ENCODE assay signal across 18 cellular contexts in the genomic region with DNA sequence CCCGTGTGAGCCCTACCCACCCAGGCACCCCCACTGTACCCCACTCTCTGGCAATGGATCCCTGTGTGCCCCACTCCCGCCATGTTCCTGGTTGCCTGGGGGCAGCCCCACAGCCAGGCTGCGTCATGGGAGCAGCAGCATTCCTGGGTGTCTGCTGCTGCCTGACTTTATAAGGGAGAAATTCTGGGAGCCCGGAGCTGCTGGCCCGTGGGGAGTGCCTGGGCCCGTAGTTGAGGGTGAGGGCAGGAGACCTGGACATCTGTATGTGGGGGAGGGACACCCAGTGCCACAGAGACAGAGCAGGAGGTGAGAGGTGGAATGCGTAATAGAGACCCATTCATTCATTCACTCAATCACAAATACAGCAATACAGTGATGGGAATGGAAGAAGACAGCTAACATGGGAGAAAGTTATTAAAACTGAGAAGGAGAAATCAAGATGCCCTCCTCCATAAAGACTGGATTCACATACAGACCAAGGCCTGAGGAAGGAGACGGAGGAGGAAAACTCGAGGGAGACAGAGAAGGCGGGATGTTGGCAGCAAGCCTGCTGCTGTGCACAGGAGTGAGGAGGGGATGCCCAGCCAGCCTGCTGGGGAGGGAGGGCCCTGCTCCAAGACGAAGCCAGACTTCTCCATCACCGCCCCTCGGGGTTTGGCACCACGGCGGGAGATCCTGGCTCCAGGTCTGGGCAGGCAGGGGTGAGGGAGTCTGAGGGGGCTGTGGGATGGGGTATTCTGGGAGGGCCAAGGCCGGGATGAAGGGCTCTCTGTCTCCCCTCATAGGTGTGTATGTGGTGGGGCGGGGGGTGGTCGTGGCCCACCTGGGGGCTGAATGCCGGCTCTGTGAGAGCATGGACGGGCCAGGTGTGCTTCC. TPM values are rescaled to one million over a fixed set of nuclear protein-coding genes. Genes with fewer than 3 reads are reported as not detected.
DNase-seq lines count a peak whose midpoint lies in the region; ATAC-seq and TF ChIP-seq lines count a peak whose summit lies in the region.
"Had no signal": no experiment of that assay in that cellular context is flagged by ENCODE, and none has a peak within 500 bp of the region (broad histone marks: within the 10 kb centered on the region; RNA-seq: fewer than 3 reads in every experiment).

No MANE protein-coding gene starts in this region.

- H3K27me3 ChIP-seq in BLaER1 (no peaks in the 10 kb centered on the region), fibroblast of lung (ENCODE audit: control insufficient read depth, insufficient read depth, low read length) (no peaks in the 10 kb centered on the region), trophoblast cell (ENCODE audit: insufficient read depth, low read length) (no peaks in the 10 kb centered on the region)

- no CpG with 5 or more reads among the region's 20 CpGs for WGBS in trophoblast cell (ENCODE audit: extremely low coverage, insufficient coverage, insufficient read length)

- H3K4me3 ChIP-seq in BLaER1: no peak overlapping the region
- H3K4me3 ChIP-seq in fibroblast of lung (replicated peaks in 1 of 4; ENCODE audit: control extremely low read depth in 1 of 4, insufficient read depth in 1 of 4, low read depth in 3 of 4, low read length in 4 of 4): no peak overlapping the region
- no peak overlapping the region for H3K4me3 ChIP-seq in trophoblast cell (ENCODE audit: low read depth, low read length)
- no peak overlapping the region for H3K4me3 ChIP-seq in OCI-LY7 (ENCODE audit: low read depth, low read length, poor library complexity, severe bottlenecking)

- H3K4me2 ChIP-seq in BLaER1 (peak overlapping the region; percentile 94), fibroblast of lung (ENCODE audit: extremely low read depth, insufficient read depth, low read length) (no peak overlapping the region), trophoblast cell (ENCODE audit: low read length) (no peak overlapping the region), OCI-LY7 (ENCODE audit: low read length) (no peak overlapping the region)

- no peak overlapping the region for H4K12ac ChIP-seq in trophoblast cell (ENCODE audit: low read depth, low read length)

- no peaks in the 10 kb centered on the region for H3K9me3 ChIP-seq in BLaER1
- H3K9me3 ChIP-seq in fibroblast of lung (ENCODE audit: control insufficient read depth, insufficient read depth, low read depth, low read length): no peaks in the 10 kb centered on the region
- no peaks in the 10 kb centered on the region for H3K9me3 ChIP-seq in trophoblast cell (ENCODE audit: insufficient read depth, low read depth, low read length)
- H3K9me3 ChIP-seq in OCI-LY7 (ENCODE audit: low read length): no peaks in the 10 kb centered on the region

- H2BK5ac ChIP-seq in trophoblast cell (ENCODE audit: low read depth, low read length, poor library complexity): no peak overlapping the region

- DNase-seq in NCI-H69 (lab: John Stamatoyannopoulos, UW): peak; percentile 15
- peak in 1 of 2 donors; percentile 32 for DNase-seq in fibroblast of lung (ENCODE audit: low read depth in 2 of 2)
- no peak for DNase-seq in trophoblast cell
- DNase-seq in OCI-LY7 (ENCODE audit: low spot score): no peak
- DNase-seq in cerebellar cortex (ENCODE audit: low spot score): no peak
- DNase-seq: activated CD4-positive, alpha-beta memory T cell treated with anti-CD3 and anti-CD28 coated beads for 36 hours; amniotic stem cell; effector CD4-positive, alpha-beta T cell; foreskin melanocyte; NCI-H1417; NCI-H446 treated with DMSO at 0.1 percent for 48 hours; PC-3; stimulated activated CD4-positive, alpha-beta T cell treated with anti-CD3 and anti-CD28 coated beads, Interleukin-4, amount 100 ng/mL, for 1 hour had no signal

- intact Hi-C loops in OCI-LY7 (cut with micrococcal nuclease; ENCODE audit: unreplicated experiment): no loop called here

- peak overlapping the region; percentile 30 for H2BK120ac ChIP-seq in trophoblast cell (ENCODE audit: insufficient read depth, low read length, poor library complexity)

- no peaks in the 10 kb centered on the region for H3K36me3 ChIP-seq in BLaER1
- no peaks in the 10 kb centered on the region for H3K36me3 ChIP-seq in fibroblast of lung (ENCODE audit: control insufficient read depth, insufficient read depth, low read length)
- H3K36me3 ChIP-seq in trophoblast cell (ENCODE audit: control insufficient read depth in 1 of 2, insufficient read depth in 2 of 2, low read length in 2 of 2): no peaks in the 10 kb centered on the region
- H3K36me3 ChIP-seq in OCI-LY7 (ENCODE audit: insufficient read depth, low read length): no peaks in the 10 kb centered on the region

- H3K4ac ChIP-seq in trophoblast cell (ENCODE audit: low read depth, low read length): no peak overlapping the region

- H4K20me1 ChIP-seq in BLaER1 (no peaks in the 10 kb centered on the region), fibroblast of lung (ENCODE audit: control insufficient read depth, extremely low read depth, insufficient read depth, low read length) (no peaks in the 10 kb centered on the region), OCI-LY7 (ENCODE audit: insufficient read depth, low read length) (no peaks in the 10 kb centered on the region)

- H2BK12ac ChIP-seq in trophoblast cell (ENCODE audit: low read length): no peak overlapping the region

- H3K9ac ChIP-seq in BLaER1 (peak overlapping the region; percentile 34; the same call in 1 of the 2 replicates), fibroblast of lung (ENCODE audit: insufficient read depth, low read length) (no peak overlapping the region), trophoblast cell (ENCODE audit: low read length) (no peak overlapping the region)

- H3K79me2 ChIP-seq in fibroblast of lung (ENCODE audit: control insufficient read depth, insufficient read depth, low read length) (peaks cover 6% of the 10 kb centered on the region), trophoblast cell (ENCODE audit: control insufficient read depth, insufficient read depth, low read length, poor library complexity) (peaks cover 3% of the 10 kb centered on the region), OCI-LY7 (ENCODE audit: insufficient read depth, low read depth, low read length) (no peaks in the 10 kb centered on the region)

- CTCF ChIA-PET in OCI-LY7 (lab: Charles Lee; ENCODE audit: unreplicated experiment): no interaction called here

- H3K14ac ChIP-seq in trophoblast cell (ENCODE audit: low read length): no peak overlapping the region

- H4K8ac ChIP-seq in trophoblast cell (ENCODE audit: low read depth, low read length): no peak overlapping the region

- TF ChIP-seq CTCF in fibroblast of lung (conservative IDR thresholded peaks at IDR 0.05 in 1 of 2, IDR thresholded peaks at IDR 0.05 in 1 of 2; ENCODE audit: low read depth in 1 of 2, low read length in 2 of 2) (no peak), OCI-LY7 (conservative IDR thresholded peaks at IDR 0.05; ENCODE audit: low read length) (no peak)

- no peaks in the 10 kb centered on the region for H3K9me2 ChIP-seq in OCI-LY7 (ENCODE audit: insufficient read depth, low read length)

- POLR2A ChIA-PET in OCI-LY7 (lab: Charles Lee): no interaction called here

- BruUV-seq in OCI-LY7 (replicated peaks; lab: Mats Ljungman, UMichigan): no TSS peak

- H3K79me1 ChIP-seq in trophoblast cell (ENCODE audit: low read length): peaks cover 16% of the 10 kb centered on the region

- 0 out of 2 replicates have a peak overlapping the region, but pooled peaks have one; percentile 84 for H3K27ac ChIP-seq in BLaER1
- H3K27ac ChIP-seq in fibroblast of lung (ENCODE audit: insufficient read depth, low read length): peak overlapping the region; percentile 26
- no peak overlapping the region for H3K27ac ChIP-seq in trophoblast cell (ENCODE audit: low read depth, low read length)
- no peak overlapping the region for H3K27ac ChIP-seq in OCI-LY7 (ENCODE audit: low read depth, low read length, poor library complexity, severe bottlenecking)

- H3K18ac ChIP-seq in trophoblast cell (ENCODE audit: low read length): peak overlapping the region; percentile 32

- H3K23ac ChIP-seq in trophoblast cell (ENCODE audit: low read length): no peak overlapping the region

- peaks cover 95% of the 10 kb centered on the region for H3K4me1 ChIP-seq in BLaER1
- peaks cover 66% of the 10 kb centered on the region for H3K4me1 ChIP-seq in fibroblast of lung (ENCODE audit: control insufficient read depth, extremely low read depth, insufficient read depth, low read length)
- peaks cover 26 to 33% of the 10 kb centered on the region in 2 experiments for H3K4me1 ChIP-seq in trophoblast cell (ENCODE audit: control insufficient read depth in 1 of 2, insufficient read depth in 2 of 2, low read length in 2 of 2)
- H3K4me1 ChIP-seq in OCI-LY7 (ENCODE audit: insufficient read depth, low read length, poor library complexity, severe bottlenecking): peaks cover 27% of the 10 kb centered on the region

- H2AFZ ChIP-seq in fibroblast of lung (ENCODE audit: low read length): no peak overlapping the region
- no peak overlapping the region for H2AFZ ChIP-seq in trophoblast cell (ENCODE audit: insufficient read depth, low read length, poor library complexity)
- H2AFZ ChIP-seq in OCI-LY7 (ENCODE audit: low read length): no peak overlapping the region

- ATAC-seq in HG03045 (IDR thresholded peaks at IDR 0.05; ENCODE audit: unreplicated experiment) (no peak), HG03025 (IDR thresholded peaks at IDR 0.05; ENCODE audit: low FRiP score, unreplicated experiment) (no peak)
- ATAC-seq: PC-3, SK-N-SH treated with all-trans-retinoic acid at 6 μM for 48 hours had no signal

- H4K91ac ChIP-seq in trophoblast cell (ENCODE audit: low read depth, low read length): peak overlapping the region; percentile 63

- peak overlapping the region; percentile 37 for H2AK5ac ChIP-seq in trophoblast cell (ENCODE audit: low read length)

RNA-seq across cellular contexts. Expression of a gene that starts 14.9 kb away (rescaled TPM):
- total RNA-seq in fibroblast of lung (26.5 and 109 TPM in 2 replicates), OCI-LY7 (2022) (not detected in 2 replicates)
- 14.5 and 23.1 TPM in 2 replicates for polyA plus RNA-seq in fibroblast of lung
- 47.8 and 91.2 TPM in 2 replicates for polyA plus RNA-seq in fibroblast of lung (2012)
- polyA minus RNA-seq in fibroblast of lung (ENCODE audit: low replicate concordance): 130 and 217 TPM in 2 replicates
- polyA plus RNA-seq in trophoblast cell (2013): 1.1 and 1.3 TPM in 2 replicates
- not detected in 2 replicates for total RNA-seq in OCI-LY7 (2014; rRNA removed; shearing (Covaris generic))
- total RNA-seq: activated CD4-positive, alpha-beta memory T cell treated with anti-CD3 and anti-CD28 coated beads for 36 hours; activated T-helper 1 cell treated with anti-CD3 and anti-CD28 coated beads, Interleukin-12 subunit alpha, Interleukin-12 subunit beta, Interleukin-2, Interleukin-4 antibody, amounts not matched to agents 30 ng/mL and 10 ng/mL and 1 ng/mL, durations not matched to agents 14 hours and 24 hours and 36 hours had no signal

RNA-seq across cellular contexts. Expression of a gene that starts 50.0 kb away (rescaled TPM):
- total RNA-seq in fibroblast of lung (19.5 and 24.6 TPM in 2 replicates), OCI-LY7 (2022) (0.31 and 0.38 TPM in 2 replicates)
- 16.1 and 17.5 TPM in 2 replicates for polyA plus RNA-seq in fibroblast of lung
- polyA plus RNA-seq in fibroblast of lung (2012): 20.9 and 26.8 TPM in 2 replicates
- 58.1 and 71.4 TPM in 2 replicates for polyA minus RNA-seq in fibroblast of lung (ENCODE audit: low replicate concordance)
- polyA plus RNA-seq in trophoblast cell (2013): 11.9 and 12.6 TPM in 2 replicates
- 0.05 and 0.09 TPM in 2 replicates for total RNA-seq in OCI-LY7 (2014; rRNA removed; shearing (Covaris generic))

RNA-seq across cellular contexts. Expression of a gene that starts 57.7 kb away (rescaled TPM):
- 45.1 and 58.6 TPM in 2 replicates for total RNA-seq in fibroblast of lung
- 34.0 and 48.4 TPM in 2 replicates for polyA plus RNA-seq in fibroblast of lung
- 38.6 and 64.8 TPM in 2 replicates for polyA plus RNA-seq in fibroblast of lung (2012)
- polyA minus RNA-seq in fibroblast of lung (ENCODE audit: low replicate concordance): 8.4 and 8.6 TPM in 2 replicates
- 41.5 and 44.6 TPM in 2 replicates for polyA plus RNA-seq in trophoblast cell (2013)
- 135 and 174 TPM in 2 replicates for total RNA-seq in OCI-LY7 (2014; rRNA removed; shearing (Covaris generic))
- total RNA-seq in OCI-LY7 (2022): 91.2 and 101 TPM in 2 replicates

Comparison
In these comparisons a context has a peak if more than half of its experiments do, and no peak if none do; other contexts are left out.
1. H3K27ac ChIP-seq: peak in BLaER1 (single experiment) and fibroblast of lung (single experiment); none in trophoblast cell (single experiment) and OCI-LY7 (single experiment).
2. RNA of a gene that starts 14.9 kb away (total RNA-seq): 26.5 to 109 TPM in fibroblast of lung; not detected in OCI-LY7; every median in the first group is over 10 times any median in the second.
3. RNA of a gene that starts 50.0 kb away (total RNA-seq): 19.5 to 24.6 TPM in fibroblast of lung; 0.05 to 0.38 TPM in OCI-LY7; every median in the first group is over 10 times any median in the second.